ENCODE assay signal across 9 cellular contexts in the genomic region with DNA sequence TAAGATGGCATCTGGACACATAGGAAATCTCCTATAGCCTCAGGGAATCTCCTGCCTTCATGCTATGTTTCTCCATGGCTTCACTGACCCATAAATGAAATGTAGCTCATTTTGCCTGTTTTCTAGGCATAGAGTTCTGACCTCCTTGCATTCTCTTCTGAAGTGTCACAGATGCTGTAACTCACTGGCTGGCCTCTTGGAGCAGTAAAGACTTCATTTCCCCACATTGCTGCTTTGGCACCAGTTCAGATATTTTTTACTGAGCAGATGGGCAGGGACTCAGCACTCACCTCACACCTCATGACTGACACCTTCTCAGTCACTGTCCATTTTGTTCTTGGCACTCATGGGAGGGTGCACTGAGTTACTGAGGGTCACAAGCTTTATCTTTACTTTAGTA.
A peak's percentile ranks its signal among the peaks of the same experiment; 100 is the strongest.
DNase-seq lines count a peak whose midpoint lies in the region; ATAC-seq, FAIRE-seq and TF ChIP-seq lines count a peak whose summit lies in the region.
"Had no signal": no experiment of that assay in that cellular context is flagged by ENCODE, and none has a peak within 500 bp of the region (broad histone marks: within the 10 kb centered on the region; RNA-seq: fewer than 3 reads in every experiment).

No MANE protein-coding gene starts in this region.

- peak; percentile 43 for TF ChIP-seq CTCF in LNCaP clone FGC (IDR thresholded peaks at IDR 0.05; ENCODE audit: control insufficient read depth, extremely low read depth, insufficient read depth)
- peak; percentile 33 to 39 for TF ChIP-seq CTCF in endothelial cell of umbilical vein (IDR thresholded peaks at IDR 0.05; ENCODE audit: extremely low read depth in 1 of 2, insufficient read depth in 1 of 2, low read depth in 1 of 2, low read length in 2 of 2)
- peak; percentile 24 to 30 (median 30) for TF ChIP-seq CTCF in nephron (IDR thresholded peaks at IDR 0.05; ENCODE audit: unreplicated experiment in 3 of 3)

- POLR2A ChIA-PET in endothelial cell of umbilical vein (lab: Charles Lee), result interaction anchor here (0.8 to 1.1 kb wide), 2 partner anchors 14 to 318 kb away, joined by 3 to 8 read pairs; no protein-coding TSS in a partner anchor

- CTCF ChIA-PET in endothelial cell of umbilical vein (lab: Charles Lee), result interaction anchor here (0.5 to 3.0 kb wide), 29 partner anchors 10 to 432 kb away, joined by 3 to 17 read pairs (median 3); a partner anchor contains a TSS

- H3K79me2 ChIP-seq in endothelial cell of umbilical vein (ENCODE audit: control insufficient read depth, insufficient read depth, low read length), result no peaks in the 10 kb centered on the region

- peak overlapping the region in 1 of 3 experiments; percentile 60 for H3K27ac Mint-ChIP-seq in nephron

- H3K4me3 ChIP-seq in LNCaP clone FGC (ENCODE audit: low read depth, low read length) (no peak overlapping the region), endothelial cell of umbilical vein (replicated peaks in 1 of 3; ENCODE audit: insufficient read depth in 1 of 3, low read depth in 1 of 3, low read length in 3 of 3) (no peak overlapping the region)
- H3K4me3 ChIP-seq: SK-N-MC had no signal

- H3K4me3 Mint-ChIP-seq in nephron, result no peak overlapping the region

- H4K20me1 ChIP-seq in endothelial cell of umbilical vein (replicated peaks; ENCODE audit: control insufficient read depth, extremely low read depth, insufficient read depth, low read length), result no peaks in the 10 kb centered on the region

- TF ChIP-seq POLR2A in endothelial cell of umbilical vein (IDR thresholded peaks at IDR 0.05; ENCODE audit: low read depth, low read length), result no peak

- H3K27ac ChIP-seq in endothelial cell of umbilical vein (ENCODE audit: insufficient read depth, low read depth, low read length), result no peak overlapping the region
- H3K27ac ChIP-seq: SK-N-MC had no signal

- BruUV-seq in endothelial cell of umbilical vein (replicated peaks; lab: Mats Ljungman, UMichigan), result no TSS peak

- intact Hi-C loops in endothelial cell of umbilical vein (cut with micrococcal nuclease), result no loop called here

- no peaks in the 10 kb centered on the region for H3K9me1 ChIP-seq in endothelial cell of umbilical vein (replicated peaks; ENCODE audit: control insufficient read depth, extremely low read depth, insufficient read depth, low read length)

- peak; percentile 53 for FAIRE-seq in endothelial cell of umbilical vein (lab: Jason Lieb, UNC)

- dilution Hi-C loops in endothelial cell of umbilical vein (cut with MboI; ENCODE audit: extremely low pct_ligation_motif_present, low sequenced_read_pairs), result no loop called here

- H3K9me3 ChIP-seq in endothelial cell of umbilical vein (replicated peaks; ENCODE audit: control insufficient read depth, insufficient read depth, low read length), result no peaks in the 10 kb centered on the region

- H3K27me3 Mint-ChIP-seq in nephron (ENCODE audit: low read depth), result no peaks in the 10 kb centered on the region

- H3K36me3 ChIP-seq in endothelial cell of umbilical vein (ENCODE audit: control insufficient read depth in 2 of 2, extremely low read depth in 1 of 2, insufficient read depth in 2 of 2, low read length in 2 of 2), result no peaks in the 10 kb centered on the region

- H2AFZ ChIP-seq in endothelial cell of umbilical vein (ENCODE audit: low read depth, low read length), result peak overlapping the region; percentile 30

- H3K4me1 Mint-ChIP-seq in nephron, result peaks cover 12% of the 10 kb centered on the region

- H3K9ac ChIP-seq in endothelial cell of umbilical vein (replicated peaks; ENCODE audit: extremely low read depth, insufficient read depth, low read length), result no peak overlapping the region

- no peaks in the 10 kb centered on the region for H3K36me3 Mint-ChIP-seq in nephron (ENCODE audit: low read depth)

- ATAC-seq in GM19467 (IDR thresholded peaks at IDR 0.05; ENCODE audit: unreplicated experiment) (peak; percentile 61), GM19455 (IDR thresholded peaks at IDR 0.05; ENCODE audit: unreplicated experiment) (no peak)

- peaks cover 12% of the 10 kb centered on the region for H3K9me3 Mint-ChIP-seq in nephron

- no peak overlapping the region for H3K4me2 ChIP-seq in endothelial cell of umbilical vein (ENCODE audit: insufficient read depth, low read length)

- no peaks in the 10 kb centered on the region for H3K27me3 ChIP-seq in endothelial cell of umbilical vein (ENCODE audit: control insufficient read depth in 2 of 2, insufficient read depth in 2 of 2, low read length in 2 of 2)

- DNase-seq in COR-L47 (lab: John Stamatoyannopoulos, UW) (peak; percentile 4), LNCaP clone FGC (ENCODE audit: low read depth) (peak; percentile 54), endothelial cell of umbilical vein (ENCODE audit: low read depth, low spot score) (peak; percentile 60), anterior cingulate cortex (lab: John Stamatoyannopoulos, UW) (no peak)
- DNase-seq in activated CD4-positive, alpha-beta T cell treated with anti-CD3 and anti-CD28 coated beads for 1 hour, result peak; percentile 10

- no peaks in the 10 kb centered on the region for H3K4me1 ChIP-seq in endothelial cell of umbilical vein (ENCODE audit: control insufficient read depth, extremely low read depth, insufficient read depth, low read length)

TF ChIP-seq in endothelial cell of umbilical vein, 7 proteins besides CTCF, POLR2A, EP300 and RAD21:
- no peak for TF ChIP-seq MYC (IDR thresholded peaks at IDR 0.05; ENCODE audit: low read depth, low read length)
- no peak for TF ChIP-seq GATA2 (IDR thresholded peaks at IDR 0.05; ENCODE audit: insufficient read depth, insufficient read length, low read depth, low read length)
- no peak for TF ChIP-seq JUN (IDR thresholded peaks at IDR 0.05; ENCODE audit: borderline replicate concordance, insufficient read depth, insufficient read length, low read depth)
- no peak for TF ChIP-seq FOS (IDR thresholded peaks at IDR 0.05; ENCODE audit: borderline replicate concordance, insufficient read depth, low read length)
- no peak for TF ChIP-seq POLR2AphosphoS5 (IDR thresholded peaks at IDR 0.05; ENCODE audit: insufficient read depth, low read depth, low read length)
- no peak for TF ChIP-seq EZH2 (IDR thresholded peaks at IDR 0.05; ENCODE audit: borderline replicate concordance, low read depth, low read length, severe bottlenecking)
- TF ChIP-seq, protein P1, sequence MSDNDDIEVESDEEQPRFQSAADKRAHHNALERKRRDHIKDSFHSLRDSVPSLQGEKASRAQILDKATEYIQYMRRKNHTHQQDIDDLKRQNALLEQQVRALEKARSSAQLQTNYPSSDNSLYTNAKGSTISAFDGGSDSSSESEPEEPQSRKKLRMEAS (IDR thresholded peaks at IDR 0.05; ENCODE audit: insufficient read depth, insufficient read length), result no peak
TF ChIP-seq in endothelial cell of umbilical vein: peak in this region for 0.

Comparison
In these comparisons a context has a peak if more than half of its experiments do, and no peak if none do; other contexts are left out.
1. DNase-seq: peak in COR-L47 (single experiment), LNCaP clone FGC (single experiment), activated CD4-positive, alpha-beta T cell treated with anti-CD3 and anti-CD28 coated beads for 1 hour (single experiment) and endothelial cell of umbilical vein (single experiment); none in anterior cingulate cortex (0 of 58).
2. Peak in every context shown above with its lines, with median percentiles within 50 percentile points of each other: CTCF ChIP-seq.